8 cellular contexts compared by ENCODE assay signal in genomic region chr2:207624170-207625013, GRCh38. TPM values are rescaled to one million over a fixed set of nuclear protein-coding genes. Genes with fewer than 3 reads are reported as not detected.
DNase-seq lines count a peak whose midpoint lies in the region; ATAC-seq and TF ChIP-seq lines count a peak whose summit lies in the region.

No MANE protein-coding gene starts in this region.

- H3K9me2 ChIP-seq in SK-N-SH: no peaks in the 10 kb centered on the region

- no peak for TF ChIP-seq CTCF in SK-N-SH (IDR thresholded peaks at IDR 0.05)
- no peak for TF ChIP-seq CTCF in ovary (IDR thresholded peaks at IDR 0.05)
- TF ChIP-seq CTCF in transverse colon (IDR thresholded peaks at IDR 0.05): no peak

- peak; percentile 79 for DNase-seq in SK-N-SH
- DNase-seq in activated naive CD8-positive, alpha-beta T cell treated with anti-CD3 and anti-CD28 coated beads, Interleukin-2, amount 50 U/mL, for 16 hours (ENCODE audit: low read depth, low spot score): peak; percentile 19
- peak; percentile 84 for DNase-seq in Right ventricle myocardium superior
- DNase-seq in ovary: peak; percentile 42 to 70 (median 64)
- peak; percentile 80 for DNase-seq in transverse colon

- intact Hi-C loops in Right ventricle myocardium superior (cut with DNase I): loop anchor here (5.0 to 10.0 kb wide), 2 partner anchors 90 to 92 kb away; partner anchors contain the start of gene CCNYL1
- intact Hi-C loops in ovary (cut with DNase I): loop anchor here in 3 of 4 donors (1.0 to 10.0 kb wide), 3 partner anchors 90 to 145 kb away; partner anchors contain the start of genes CREB1 (in 1 of the 3) and FZD5 (in 1 of the 3)
- intact Hi-C loops in transverse colon (cut with DNase I; ENCODE audit: low total_unique reads): loop anchor here (5.0 to 10.0 kb wide), 3 partner anchors 88 to 348 kb away; partner anchors contain the start of gene CCNYL1

- H3K9ac ChIP-seq in ES-I3 (ENCODE audit: low read depth, low read length) (peak overlapping the region; percentile 80), SK-N-SH (peak overlapping the region; percentile 96)

- in situ Hi-C loops in transverse colon (cut with MboI; ENCODE audit: low pct_ligation_motif_present in 1 of 4, low pct_unique_long_range_greater_than_20kb in 1 of 4, low sequenced_read_pairs in 3 of 4): loop anchor here in 3 of 4 donors (10.0 to 25.0 kb wide), 3 partner anchors 90 to 638 kb away; partner anchors contain the start of genes IDH1 (in 1 of the 3) and PIKFYVE (in 1 of the 3)

- H4K20me1 ChIP-seq in SK-N-SH (ENCODE audit: insufficient read depth): no peaks in the 10 kb centered on the region

- H3K4me3 ChIP-seq in SK-N-SH (ENCODE audit: low read depth in 2 of 2, low read length in 1 of 2) (peak overlapping the region; percentile 73 to 98), ovary (peak overlapping the region; percentile 73), transverse colon (peak overlapping the region; percentile 39 to 87 (median 73))

- POLR2A ChIA-PET in SK-N-SH (lab: Yijun Ruan, JAX): interaction anchor here (0.6 to 2.1 kb wide), 7 partner anchors 11 to 1775 kb away, joined by 3 to 6 read pairs (median 6); partner anchors contain the start of genes CREB1 and PLEKHM3

- H3K9me3 ChIP-seq in ES-I3 (ENCODE audit: control insufficient read depth, insufficient read depth, low read length) (no peaks in the 10 kb centered on the region), SK-N-SH (no peaks in the 10 kb centered on the region), ovary (no peaks in the 10 kb centered on the region), transverse colon (no peaks in the 10 kb centered on the region)

- peak; percentile 46 for ATAC-seq in GM21717 (IDR thresholded peaks at IDR 0.05; ENCODE audit: unreplicated experiment)
- peak; percentile 63 for ATAC-seq in Right ventricle myocardium superior (ENCODE audit: poor library complexity)

- TF ChIP-seq EP300 in Ishikawa (IDR thresholded peaks at IDR 0.05; ENCODE audit: borderline replicate concordance) (no peak), SK-N-SH (IDR thresholded peaks at IDR 0.05; ENCODE audit: borderline replicate concordance in 1 of 2, low read depth in 1 of 2, low read length in 1 of 2) (no peak), ovary (IDR thresholded peaks at IDR 0.05) (no peak), transverse colon (IDR thresholded peaks at IDR 0.05; ENCODE audit: low read depth) (no peak)

- peaks cover 10% of the 10 kb centered on the region for H3K36me3 ChIP-seq in ES-I3 (ENCODE audit: insufficient read depth, low read length)
- peaks cover 7 to 16% of the 10 kb centered on the region in 2 experiments for H3K36me3 ChIP-seq in SK-N-SH (replicated peaks in 1 of 2; ENCODE audit: control insufficient read depth in 1 of 2, insufficient read depth in 2 of 2, low read length in 1 of 2)
- H3K36me3 ChIP-seq in ovary: no peaks in the 10 kb centered on the region
- no peaks in the 10 kb centered on the region for H3K36me3 ChIP-seq in transverse colon

- H3K27ac ChIP-seq in SK-N-SH (ENCODE audit: low read depth in 2 of 2, low read length in 1 of 2) (peak overlapping the region; percentile 91 to 92), ovary (peak overlapping the region; percentile 72 to 82), transverse colon (peak overlapping the region; percentile 91 to 99 (median 94))

- WGBS in SK-N-SH (ENCODE audit: low lambda C conversion rate): 2% methylated on average over 38 of the region's 47 CpGs
- 0 to 1% (median 1%) methylated on average over 47 of the region's 47 CpGs for WGBS in ovary, 3 donors
- 0 to 1% methylated on average over 6 to 47 of the region's 47 CpGs for WGBS in transverse colon (ENCODE audit: low coverage in 1 of 2), 2 donors

- H3K4me1 ChIP-seq in ES-I3 (ENCODE audit: insufficient read depth, low read length) (peaks cover 9% of the 10 kb centered on the region; the same call in 1 of the 2 replicates), SK-N-SH (ENCODE audit: control insufficient read depth in 1 of 2, insufficient read depth in 2 of 2, low read depth in 1 of 2, low read length in 1 of 2) (peaks cover 0 to 7% of the 10 kb centered on the region in 2 experiments; a peak in 1 of 4 replicates), ovary (ENCODE audit: insufficient read depth) (peaks cover 4% of the 10 kb centered on the region), transverse colon (peaks cover 8 to 30% (median 16%) of the 10 kb centered on the region in 4 donors)

- H3K27me3 ChIP-seq in SK-N-SH (ENCODE audit: insufficient read depth): no peaks in the 10 kb centered on the region
- H3K27me3 ChIP-seq in ovary: no peaks in the 10 kb centered on the region
- H3K27me3 ChIP-seq in transverse colon: no peaks in the 10 kb centered on the region

- H3K79me2 ChIP-seq in SK-N-SH (ENCODE audit: insufficient read depth): peaks cover 20% of the 10 kb centered on the region; the same call in 1 of the 2 replicates

- H2AFZ ChIP-seq in SK-N-SH (ENCODE audit: low read depth): peak overlapping the region; percentile 98

- TF ChIP-seq RAD21 in Ishikawa (IDR thresholded peaks at IDR 0.05; ENCODE audit: low read depth) (no peak), SK-N-SH (IDR thresholded peaks at IDR 0.05; ENCODE audit: low read length) (0 out of 2 replicates have a peak, but pooled peaks have one; percentile 2)

- CTCF ChIA-PET in SK-N-SH (lab: Yijun Ruan, JAX): interaction anchor here (0.8 to 2.4 kb wide), 12 partner anchors 9 to 641 kb away, joined by 3 to 10 read pairs (median 6); partner anchors contain the start of gene CCNYL1

- H3F3A ChIP-seq in SK-N-SH (replicated peaks; ENCODE audit: insufficient read depth): peaks cover 13% of the 10 kb centered on the region

- TF ChIP-seq POLR2A in ovary (IDR thresholded peaks at IDR 0.05) (peak; percentile 22), transverse colon (IDR thresholded peaks at IDR 0.05) (peak; percentile 66)

- H3K4me2 ChIP-seq in SK-N-SH: peak overlapping the region; percentile 91

TF ChIP-seq in Ishikawa, 13 proteins besides CTCF, POLR2A, EP300 and RAD21 (continues in another document):
- TF ChIP-seq TCF12 (IDR thresholded peaks at IDR 0.05; ENCODE audit: low read depth) (peak; percentile 21; the same call in 1 of the 2 replicates), NFIC (IDR thresholded peaks at IDR 0.05) (no peak; the same call in 1 of the 2 replicates), EGR1 (IDR thresholded peaks at IDR 0.05) (no peak), ZBTB7A (IDR thresholded peaks at IDR 0.05; ENCODE audit: low read depth) (no peak)

TF ChIP-seq in SK-N-SH, 30 proteins besides CTCF, POLR2A, EP300 and RAD21 (continues in another document):
- TF ChIP-seq POLR2AphosphoS5 (IDR thresholded peaks at IDR 0.05; ENCODE audit: low read depth, low read length): peak; percentile 39; the same call in 1 of the 2 replicates
- TF ChIP-seq, protein P1, sequence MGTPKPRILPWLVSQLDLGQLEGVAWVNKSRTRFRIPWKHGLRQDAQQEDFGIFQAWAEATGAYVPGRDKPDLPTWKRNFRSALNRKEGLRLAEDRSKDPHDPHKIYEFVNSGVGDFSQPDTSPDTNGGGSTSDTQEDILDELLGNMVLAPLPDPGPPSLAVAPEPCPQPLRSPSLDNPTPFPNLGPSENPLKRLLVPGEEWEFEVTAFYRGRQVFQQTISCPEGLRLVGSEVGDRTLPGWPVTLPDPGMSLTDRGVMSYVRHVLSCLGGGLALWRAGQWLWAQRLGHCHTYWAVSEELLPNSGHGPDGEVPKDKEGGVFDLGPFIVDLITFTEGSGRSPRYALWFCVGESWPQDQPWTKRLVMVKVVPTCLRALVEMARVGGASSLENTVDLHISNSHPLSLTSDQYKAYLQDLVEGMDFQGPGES (IDR thresholded peaks at IDR 0.05; ENCODE audit: low read depth, low read length): no peak
- no peak for TF ChIP-seq RXRA (IDR thresholded peaks at IDR 0.05; ENCODE audit: borderline replicate concordance, low read depth)
- TF ChIP-seq GABPA (IDR thresholded peaks at IDR 0.05; ENCODE audit: low read depth): peak; percentile 47
- no peak for TF ChIP-seq FOXM1 (IDR thresholded peaks at IDR 0.05; ENCODE audit: low read depth)
- no peak for TF ChIP-seq PBX3 (IDR thresholded peaks at IDR 0.05)
- TF ChIP-seq TEAD4 (IDR thresholded peaks at IDR 0.05; ENCODE audit: borderline replicate concordance, insufficient read depth): peak; percentile 13; the same call in 1 of the 2 replicates
- TF ChIP-seq MXI1 (IDR thresholded peaks at IDR 0.05; ENCODE audit: low read depth, low read length): peak; percentile 60
- TF ChIP-seq TAF1 (IDR thresholded peaks at IDR 0.05; ENCODE audit: borderline replicate concordance, low read depth, low read length): peak; percentile 55
- no peak for TF ChIP-seq EZH2phosphoT487 (IDR thresholded peaks at IDR 0.05; ENCODE audit: borderline replicate concordance, low read depth)
- no peak for TF ChIP-seq SIN3A (IDR thresholded peaks at IDR 0.05; ENCODE audit: borderline replicate concordance, low read depth, low read length)
- no peak for TF ChIP-seq JUND (IDR thresholded peaks at IDR 0.05)
- no peak for TF ChIP-seq MEF2A (IDR thresholded peaks at IDR 0.05; ENCODE audit: borderline replicate concordance, low read depth)
- no peak for TF ChIP-seq RFX5 (IDR thresholded peaks at IDR 0.05; ENCODE audit: low read length)
- no peak for TF ChIP-seq RCOR1 (IDR thresholded peaks at IDR 0.05; ENCODE audit: low read length)
- 0 out of 2 replicates have a peak, but pooled peaks have one; percentile 11 for TF ChIP-seq SMC3 (IDR thresholded peaks at IDR 0.05; ENCODE audit: low read depth, low read length)
- 0 out of 2 replicates have a peak, but pooled peaks have one; percentile 20 for TF ChIP-seq ELF1 (IDR thresholded peaks at IDR 0.05)

RNA-seq across cellular contexts. Expression of gene METTL21A, which starts 0.8 kb away (rescaled TPM):
- polyA plus RNA-seq in SK-N-SH (2012; rRNA removed) (18.7 and 19.4 TPM in 2 replicates), ovary (10 to 100 TPM; 12.2 to 16.7 TPM)
- 19.9 and 23.3 TPM in 2 replicates for polyA plus RNA-seq in SK-N-SH (2012; cell fraction: cytosol; rRNA removed)
- polyA plus RNA-seq in SK-N-SH (2012; cell fraction: nucleus; rRNA removed): 9.5 and 10.2 TPM in 2 replicates
- total RNA-seq in Right ventricle myocardium superior (14.8 TPM), ovary (10 to 100 TPM in 5 of 7 donors, 1 to 10 TPM in 2; 8.3 to 32.9 (median 11.2) TPM), transverse colon (10 to 100 TPM in 3 of 4 donors, under 1 TPM in 1; 0.60 to 25.4 (median 17.7) TPM)

Comparison
In these comparisons a context has a peak if more than half of its experiments do, and no peak if none do; other contexts are left out.
1. Peak in every context shown above with its lines: DNase-seq, ATAC-seq, H3K4me3 ChIP-seq and H3K27ac ChIP-seq.
2. DNase-seq: peak in every context shown above with its lines; median percentile 84 in Right ventricle myocardium superior; 80 in transverse colon; 79 in SK-N-SH; 64 in ovary; 19 in activated naive CD8-positive, alpha-beta T cell treated with anti-CD3 and anti-CD28 coated beads, Interleukin-2, amount 50 U/mL, for 16 hours.